ENCODE assay signal across 8 cellular contexts in the genomic region with DNA sequence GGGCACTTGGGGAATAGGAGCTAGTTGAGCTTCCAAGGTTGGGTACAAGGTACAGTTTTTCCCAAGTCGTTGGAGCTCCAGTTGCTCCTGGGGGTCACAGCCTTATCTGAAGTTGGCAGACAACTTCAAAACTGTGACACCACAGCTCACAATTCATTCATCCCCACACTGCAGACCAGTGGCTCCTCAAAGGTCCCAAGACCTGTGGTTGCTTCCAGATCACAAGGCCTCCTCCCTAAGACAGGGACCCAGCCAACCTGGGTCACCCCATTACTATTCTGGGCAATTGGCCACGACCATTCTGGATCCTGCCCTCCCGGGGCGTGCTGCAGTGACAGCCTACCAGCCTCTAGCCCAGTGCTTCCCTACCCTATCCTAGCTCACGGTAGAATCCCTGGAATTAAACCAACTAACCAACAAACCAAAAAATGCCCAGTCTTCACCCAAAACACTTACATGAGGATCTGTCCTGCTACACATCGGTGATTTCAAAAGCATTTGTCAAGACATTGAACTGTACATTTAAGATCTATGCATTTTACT. TPM values are rescaled to one million over a fixed set of nuclear protein-coding genes. Genes with fewer than 3 reads are reported as not detected.
DNase-seq lines count a peak whose midpoint lies in the region; ATAC-seq and TF ChIP-seq lines count a peak whose summit lies in the region.

No MANE protein-coding gene starts in this region.

- peak overlapping the region; percentile 45 for H3K9ac ChIP-seq in HUES6 (ENCODE audit: low read length)

- H3K27me3 ChIP-seq in HUES6 (ENCODE audit: control insufficient read depth, insufficient read depth, low read length) (no peaks in the 10 kb centered on the region), lung (ENCODE audit: control insufficient read depth, insufficient read depth) (no peaks in the 10 kb centered on the region), vagina (no peaks in the 10 kb centered on the region)

- H3K27ac ChIP-seq in C4-2B (peak overlapping the region; percentile 82), HUES6 (ENCODE audit: low read depth, low read length) (no peak overlapping the region), lung (ENCODE audit: low read depth in 1 of 2, low read length in 1 of 2) (peak overlapping the region; percentile 86 to 89), vagina (peak overlapping the region; percentile 74)

- no peak for TF ChIP-seq CTCF in C4-2B (conservative IDR thresholded peaks at IDR 0.05)
- no peak for TF ChIP-seq CTCF in astrocyte of the spinal cord (IDR thresholded peaks at IDR 0.05; ENCODE audit: low read depth, low read length)
- no peak for TF ChIP-seq CTCF in lung (IDR thresholded peaks at IDR 0.05; ENCODE audit: control extremely low read depth, extremely low read depth)
- TF ChIP-seq CTCF in vagina (IDR thresholded peaks at IDR 0.05) = no peak

- H3K9me3 ChIP-seq in HUES6 (ENCODE audit: control insufficient read depth, insufficient read depth, low read depth, low read length) (no peaks in the 10 kb centered on the region), lung (ENCODE audit: control insufficient read depth in 2 of 2, insufficient read depth in 1 of 2, low read length in 1 of 2) (no peaks in the 10 kb centered on the region), vagina (no peaks in the 10 kb centered on the region)

- peaks cover 16% of the 10 kb centered on the region for H3K36me3 ChIP-seq in HUES6 (ENCODE audit: control insufficient read depth, insufficient read depth, low read length)
- no peaks in the 10 kb centered on the region for H3K36me3 ChIP-seq in lung (ENCODE audit: control insufficient read depth in 2 of 2, insufficient read depth in 2 of 2, low read length in 2 of 2)
- peaks cover 0 to 19% of the 10 kb centered on the region in 2 donors for H3K36me3 ChIP-seq in vagina

- no peak for DNase-seq in astrocyte of the spinal cord (ENCODE audit: low read depth, low spot score)
- DNase-seq in lung (ENCODE audit: low spot score) = no peak
- DNase-seq in vagina (ENCODE audit: extremely low spot score in 2 of 2) = no peak
- no peak for DNase-seq in DMS114 treated with DMSO at 0.1 percent for 48 hours (lab: John Stamatoyannopoulos, UW; ENCODE audit: unreplicated experiment)
- DNase-seq in mucosa of gallbladder (ENCODE audit: low spot score) = no peak
- DNase-seq in activated CD4-positive, CD25-positive, alpha-beta regulatory T cell treated with anti-CD3 and anti-CD28 coated beads, Interleukin-2, amount 50 U/mL, for 72 hours = no peak

- ATAC-seq in lung (ENCODE audit: insufficient read depth, low FRiP score) = no peak

- peak overlapping the region; percentile 71 for H3K4me3 ChIP-seq in HUES6 (ENCODE audit: low read depth, low read length)
- H3K4me3 ChIP-seq in astrocyte of the spinal cord (ENCODE audit: low read depth, low read length) = peak overlapping the region; percentile 46
- no peak overlapping the region for H3K4me3 ChIP-seq in lung
- H3K4me3 ChIP-seq in vagina = peak overlapping the region; percentile 46 to 85

- no peak for TF ChIP-seq POLR2A in vagina (IDR thresholded peaks at IDR 0.05)

- H3K4me1 ChIP-seq in HUES6 (ENCODE audit: control insufficient read depth, insufficient read depth, low read length) (peaks cover 27% of the 10 kb centered on the region), lung (ENCODE audit: control insufficient read depth in 2 of 2, insufficient read depth in 2 of 2, low read length in 2 of 2) (peaks cover 5 to 15% of the 10 kb centered on the region in 2 donors), vagina (peaks cover 44% of the 10 kb centered on the region)

- WGBS in lung, 2 donors = 9 to 12% methylated on average over 6 of the region's 6 CpGs

- intact Hi-C loops in vagina (cut with DNase I) = no loop called here

- in situ Hi-C loops in astrocyte of the spinal cord (cut with HindIII; ENCODE audit: low sequenced_read_pairs) = no loop called here

RNA-seq across cellular contexts. Expression of gene PDXP, which starts 0.9 kb away (rescaled TPM):
- total RNA-seq in lung (1 to 10 TPM; 5.7 to 7.4 TPM), vagina (6.4 TPM), mucosa of gallbladder (12.1 TPM)
- polyA plus RNA-seq in lung = 1 to 10 TPM; 4.4 to 7.3 TPM

RNA-seq across cellular contexts. Expression of gene LGALS1, which starts 17.8 kb away (rescaled TPM):
- 100 to 1,000 TPM; 347 to 797 TPM for total RNA-seq in lung
- 1,000 to 10,000 TPM; 1,097 to 1,622 TPM for polyA plus RNA-seq in lung
- 1,638 TPM for total RNA-seq in vagina
- total RNA-seq in mucosa of gallbladder = 587 TPM

RNA-seq across cellular contexts. Expression of gene SH3BP1, which starts 18.2 kb away (rescaled TPM):
- total RNA-seq in lung (10 to 100 TPM; 14.8 to 20.2 TPM), vagina (34.1 TPM), mucosa of gallbladder (13.6 TPM)
- 10 to 100 TPM; 15.9 to 20.0 TPM for polyA plus RNA-seq in lung

RNA-seq across cellular contexts. Expression of gene NOL12, which starts 28.5 kb away (rescaled TPM):
- 10 to 100 TPM; 14.5 to 27.4 TPM for total RNA-seq in lung
- 10 to 100 TPM; 31.5 to 37.0 TPM for polyA plus RNA-seq in lung
- 28.2 TPM for total RNA-seq in vagina
- total RNA-seq in mucosa of gallbladder = 27.1 TPM

RNA-seq across cellular contexts. Expression of gene TRIOBP, which starts 39.2 kb away (rescaled TPM):
- total RNA-seq in lung (100 to 1,000 TPM in 1 of 2 donors, 10 to 100 TPM in 1; 99.3 to 105 TPM), vagina (108 TPM), mucosa of gallbladder (119 TPM)
- polyA plus RNA-seq in lung = 10 to 100 TPM; 37.1 to 70.7 TPM
